In genomic region chr11:34438529-34439507, GRCh38 we compare ENCODE assay signal across 8 cellular contexts. TPM values are rescaled to one million over a fixed set of nuclear protein-coding genes. Genes with fewer than 3 reads are reported as not detected.
DNase-seq lines count a peak whose midpoint lies in the region; ATAC-seq and TF ChIP-seq lines count a peak whose summit lies in the region.

Gene CAT, plus strand, starts transcription at chr11:34438934. Its CDS starts 80 bp downstream, at chr11:34439014.

- peak; percentile 98 for ATAC-seq in HG02798 (IDR thresholded peaks at IDR 0.05; ENCODE audit: poor library complexity, unreplicated experiment)
- peak; percentile 98 for ATAC-seq in activated naive CD8-positive, alpha-beta T cell treated with anti-CD3 and anti-CD28 coated beads, Interleukin-2, amount 50 U/mL, for 24 hours

- H3K9me3 Mint-ChIP-seq in activated naive CD8-positive, alpha-beta T cell treated with anti-CD3 and anti-CD28 coated beads, Interleukin-2, amount 50 U/mL, for 24 hours, result no peaks in the 10 kb centered on the region

- H3K36me3 ChIP-seq in cardiac muscle cell, result no peaks in the 10 kb centered on the region
- no peaks in the 10 kb centered on the region for H3K36me3 ChIP-seq in uterus

- peak within 1 kb of the TSS; percentile 92 for H3K27ac Mint-ChIP-seq in activated naive CD8-positive, alpha-beta T cell treated with anti-CD3 and anti-CD28 coated beads, Interleukin-2, amount 50 U/mL, for 24 hours

- TF ChIP-seq POLR2A in uterus (IDR thresholded peaks at IDR 0.05), result peak; percentile 77 to 81

- peak within 1 kb of the TSS; percentile 85 for H3K4me3 ChIP-seq in GM12875 (ENCODE audit: low read depth, low read length)
- H3K4me3 ChIP-seq in cardiac muscle cell, result peak within 1 kb of the TSS; percentile 74
- peak within 1 kb of the TSS; percentile 92 to 98 for H3K4me3 ChIP-seq in uterus

- peak; percentile 80 for DNase-seq in NCI-H1417 treated with DMSO at 0.1 percent for 48 hours (lab: John Stamatoyannopoulos, UW)
- peak; percentile 96 for DNase-seq in T follicular helper cell (ENCODE audit: low read depth)
- peak; percentile 96 for DNase-seq in activated naive CD8-positive, alpha-beta T cell treated with anti-CD3 and anti-CD28 coated beads, Interleukin-2, amount 50 U/mL, for 24 hours
- DNase-seq in cardiac muscle cell (ENCODE audit: low read depth in 1 of 2, low spot score in 1 of 2), result peak; percentile 97 to 99
- peak; percentile 92 for DNase-seq in pulmonary artery endothelial cell (ENCODE audit: low read depth, low spot score)
- peak; percentile 97 for DNase-seq in uterus

- no peaks in the 10 kb centered on the region for H3K27me3 Mint-ChIP-seq in activated naive CD8-positive, alpha-beta T cell treated with anti-CD3 and anti-CD28 coated beads, Interleukin-2, amount 50 U/mL, for 24 hours

- peak within 1 kb of the TSS; percentile 95 for H3K4me3 Mint-ChIP-seq in activated naive CD8-positive, alpha-beta T cell treated with anti-CD3 and anti-CD28 coated beads, Interleukin-2, amount 50 U/mL, for 24 hours

- H3K27ac ChIP-seq in cardiac muscle cell, result peak within 1 kb of the TSS; percentile 89
- peak within 1 kb of the TSS; percentile 80 to 94 for H3K27ac ChIP-seq in uterus

- peaks cover 38% of the 10 kb centered on the region for H3K4me1 Mint-ChIP-seq in activated naive CD8-positive, alpha-beta T cell treated with anti-CD3 and anti-CD28 coated beads, Interleukin-2, amount 50 U/mL, for 24 hours

- H3K36me3 Mint-ChIP-seq in activated naive CD8-positive, alpha-beta T cell treated with anti-CD3 and anti-CD28 coated beads, Interleukin-2, amount 50 U/mL, for 24 hours (ENCODE audit: low read depth), result no peaks in the 10 kb centered on the region

- H3K4me1 ChIP-seq in cardiac muscle cell (ENCODE audit: low read depth), result no peaks in the 10 kb centered on the region
- peaks cover 0 to 3% of the 10 kb centered on the region in 2 donors for H3K4me1 ChIP-seq in uterus

- intact Hi-C loops in uterus (cut with DNase I; ENCODE audit: low total_unique reads), result no loop called here

- H3K27me3 ChIP-seq in cardiac muscle cell (no peaks in the 10 kb centered on the region), uterus (no peaks in the 10 kb centered on the region)

- TF ChIP-seq CTCF in GM12875 (IDR thresholded peaks at IDR 0.05; ENCODE audit: borderline replicate concordance, insufficient read depth, low read depth, low read length) (no peak), cardiac muscle cell (IDR thresholded peaks at IDR 0.05; ENCODE audit: low read depth, low read length) (no peak), uterus (IDR thresholded peaks at IDR 0.05) (peak in 1 of 4 experiments; percentile 9)

- H3K9me3 ChIP-seq in cardiac muscle cell (ENCODE audit: low read depth) (no peaks in the 10 kb centered on the region), uterus (no peaks in the 10 kb centered on the region)

RNA-seq across cellular contexts. Expression of gene CAT, which starts in this region (rescaled TPM):
- 29.3 and 50.1 TPM in 2 replicates for total RNA-seq in cardiac muscle cell
- polyA plus RNA-seq in cardiac muscle cell, result 27.1 and 56.7 TPM in 2 replicates
- total RNA-seq in pulmonary artery endothelial cell, result 45.9 and 58.4 TPM in 2 replicates
- total RNA-seq in uterus, result 100 to 1,000 TPM in 3 of 4 donors, 10 to 100 TPM in 1; 83.0 to 120 (median 107) TPM

Comparison
In these comparisons a context has a peak if more than half of its experiments do, and no peak if none do; other contexts are left out.
1. Peak in every context shown above with its lines: DNase-seq, ATAC-seq, H3K4me3 ChIP-seq and H3K27ac ChIP-seq.